9 cellular contexts compared by ENCODE assay signal in genomic region chr15:93997071-93997658, GRCh38.
DNase-seq lines count a peak whose midpoint lies in the region; ATAC-seq, FAIRE-seq and TF ChIP-seq lines count a peak whose summit lies in the region.
"Had no signal": no experiment of that assay in that cellular context is flagged by ENCODE, and none has a peak within 500 bp of the region (broad histone marks: within the 10 kb centered on the region; RNA-seq: fewer than 3 reads in every experiment).

No MANE protein-coding gene starts in this region.

- no TSS peak for BruUV-seq in A673 (replicated peaks; lab: Mats Ljungman, UMichigan)

- ATAC-seq in HG03354 (IDR thresholded peaks at IDR 0.05; ENCODE audit: poor library complexity, severe bottlenecking, unreplicated experiment) (no peak), HG02588 (IDR thresholded peaks at IDR 0.05; ENCODE audit: unreplicated experiment) (no peak)

- POLR2A ChIA-PET in A673 (lab: Charles Lee; ENCODE audit: low non-redundant PET), result no interaction called here
- POLR2A ChIA-PET in CD8-positive, alpha-beta memory T cell (lab: Charles Lee), result no interaction called here

- H3K27ac Mint-ChIP-seq in CD8-positive, alpha-beta memory T cell, result no peak overlapping the region

- H2AFZ ChIP-seq in hepatocyte, result no peak overlapping the region

- H3K4me3 Mint-ChIP-seq in CD8-positive, alpha-beta memory T cell, result no peak overlapping the region
- H3K4me3 Mint-ChIP-seq: central memory CD8-positive, alpha-beta T cell had no signal

- no peaks in the 10 kb centered on the region for H3K79me2 ChIP-seq in hepatocyte

- CTCF ChIA-PET in A673 (lab: Charles Lee), result interaction anchor here (3.3 kb wide), 1 partner anchor 122 kb away, joined by 50 read pairs; no protein-coding TSS in a partner anchor
- CTCF ChIA-PET in CD8-positive, alpha-beta memory T cell (lab: Charles Lee), result interaction anchor here (1.0 kb wide), 1 partner anchor 10 kb away, joined by 3 read pairs; no protein-coding TSS in a partner anchor

- TF ChIP-seq CTCF in A673 (conservative IDR thresholded peaks at IDR 0.05; ENCODE audit: low read depth, low read length) (peak; percentile 84), hepatocyte (IDR thresholded peaks at IDR 0.05; ENCODE audit: poor library complexity) (peak; percentile 80)

- H3K36me3 ChIP-seq in A673 (ENCODE audit: insufficient read depth, low read length, poor library complexity, severe bottlenecking) (no peaks in the 10 kb centered on the region), SJCRH30 (no peaks in the 10 kb centered on the region), hepatocyte (replicated peaks; ENCODE audit: insufficient read depth, low read depth) (no peaks in the 10 kb centered on the region)
- no peaks in the 10 kb centered on the region for H3K36me3 ChIP-seq in CD8-positive, alpha-beta memory T cell (ENCODE audit: insufficient read depth, low read length)

- peak; percentile 48 for DNase-seq in A673 (ENCODE audit: low spot score)
- DNase-seq in GM12891 (ENCODE audit: insufficient read length, low spot score), result no peak
- peak; percentile 23 to 72 for DNase-seq in SJCRH30
- DNase-seq in hepatocyte (ENCODE audit: low spot score), result peak; percentile 52
- no peak for DNase-seq in CD8-positive, alpha-beta memory T cell
- DNase-seq in activated CD8-positive, alpha-beta memory T cell treated with anti-CD3 and anti-CD28 coated beads, Interleukin-2, amount 50 U/mL, for 4 hours, result no peak

- peak; percentile 56 for FAIRE-seq in GM12891 (lab: Jason Lieb, UNC)

- H4K20me1 ChIP-seq in hepatocyte (ENCODE audit: insufficient read depth, poor library complexity, severe bottlenecking), result no peaks in the 10 kb centered on the region

- H3K27me3 Mint-ChIP-seq in CD8-positive, alpha-beta memory T cell, result peaks cover 0 to 13% of the 10 kb centered on the region in 2 donors
- H3K27me3 Mint-ChIP-seq: central memory CD8-positive, alpha-beta T cell had no signal

- intact Hi-C loops in A673 (cut with micrococcal nuclease; ENCODE audit: unreplicated experiment), result loop anchor here (1.0 to 10.0 kb wide), 3 partner anchors 123 to 910 kb away; partner anchors contain the start of gene RGMA

- H3K36me3 Mint-ChIP-seq in CD8-positive, alpha-beta memory T cell, result no peaks in the 10 kb centered on the region

- WGBS in hepatocyte (ENCODE audit: low lambda C conversion rate, missing lambda C conversion rate), result 48% methylated on average over 6 of the region's 6 CpGs

- H3K9me2 ChIP-seq in hepatocyte (replicated peaks; ENCODE audit: insufficient read depth), result no peaks in the 10 kb centered on the region

- H3K4me1 ChIP-seq in A673 (ENCODE audit: insufficient read depth, low read length, poor library complexity, severe bottlenecking) (no peaks in the 10 kb centered on the region), SJCRH30 (no peaks in the 10 kb centered on the region), hepatocyte (ENCODE audit: insufficient read depth) (no peaks in the 10 kb centered on the region)
- no peaks in the 10 kb centered on the region for H3K4me1 ChIP-seq in CD8-positive, alpha-beta memory T cell (ENCODE audit: insufficient read depth, low read length)

- no peak overlapping the region for H3K27ac ChIP-seq in A673 (ENCODE audit: low read depth, low read length, poor library complexity, severe bottlenecking)
- no peak overlapping the region for H3K27ac ChIP-seq in SJCRH30
- no peak overlapping the region for H3K27ac ChIP-seq in hepatocyte
- H3K27ac ChIP-seq in CD8-positive, alpha-beta memory T cell (ENCODE audit: low read depth, low read length), result no peak overlapping the region

- TF ChIP-seq POLR2A in GM12891 (IDR thresholded peaks at IDR 0.05; ENCODE audit: low read depth, low read length), result no peak

- H3K27me3 ChIP-seq in A673 (replicated peaks; ENCODE audit: insufficient read depth, low read depth, low read length, poor library complexity) (no peaks in the 10 kb centered on the region), SJCRH30 (no peaks in the 10 kb centered on the region), hepatocyte (peaks cover 10% of the 10 kb centered on the region)
- no peaks in the 10 kb centered on the region for H3K27me3 ChIP-seq in CD8-positive, alpha-beta memory T cell (ENCODE audit: insufficient read depth, low read length, poor library complexity, severe bottlenecking)

- H3K4me3 ChIP-seq in A673 (ENCODE audit: low read depth, low read length, poor library complexity, severe bottlenecking), result no peak overlapping the region
- H3K4me3 ChIP-seq in SJCRH30, result no peak overlapping the region
- no peak overlapping the region for H3K4me3 ChIP-seq in hepatocyte
- H3K4me3 ChIP-seq in CD8-positive, alpha-beta memory T cell (ENCODE audit: low read length), result no peak overlapping the region

- no peaks in the 10 kb centered on the region for H3K4me1 Mint-ChIP-seq in CD8-positive, alpha-beta memory T cell
- H3K4me1 Mint-ChIP-seq: central memory CD8-positive, alpha-beta T cell had no signal

- H3K4me2 ChIP-seq in hepatocyte, result no peak overlapping the region

- H3K9me3 ChIP-seq in A673 (ENCODE audit: low read depth, low read length, poor library complexity, severe bottlenecking) (no peaks in the 10 kb centered on the region), SJCRH30 (replicated peaks) (no peaks in the 10 kb centered on the region; the same call in 1 of the 2 replicates), hepatocyte (ENCODE audit: low read depth) (no peaks in the 10 kb centered on the region)
- H3K9me3 ChIP-seq in CD8-positive, alpha-beta memory T cell (ENCODE audit: low read length), result no peaks in the 10 kb centered on the region

- H3K9me3 Mint-ChIP-seq in CD8-positive, alpha-beta memory T cell, result no peaks in the 10 kb centered on the region
- H3K9me3 Mint-ChIP-seq: central memory CD8-positive, alpha-beta T cell had no signal

TF ChIP-seq in GM12891, 5 proteins besides CTCF, POLR2A, EP300 and RAD21:
- no peak for TF ChIP-seq POU2F2 (IDR thresholded peaks at IDR 0.05; ENCODE audit: low read depth, low read length)
- TF ChIP-seq TAF1 (IDR thresholded peaks at IDR 0.05; ENCODE audit: low read depth, low read length), result no peak
- no peak for TF ChIP-seq SPI1 (IDR thresholded peaks at IDR 0.05; ENCODE audit: low read depth, low read length)

Comparison
In these comparisons a context has a peak if more than half of its experiments do, and no peak if none do; other contexts are left out.
1. DNase-seq: peak in A673 (single experiment), SJCRH30 (2 of 2) and hepatocyte (single experiment); none in GM12891 (single experiment), CD8-positive, alpha-beta memory T cell (0 of 5) and activated CD8-positive, alpha-beta memory T cell treated with anti-CD3 and anti-CD28 coated beads, Interleukin-2, amount 50 U/mL, for 4 hours (single experiment).